In genomic region chr16:2036200-2036966, GRCh38 we compare ENCODE assay signal across 11 cellular contexts. TPM values are rescaled to one million over a fixed set of nuclear protein-coding genes. Genes with fewer than 3 reads are reported as not detected.
A peak's percentile ranks its signal among the peaks of the same experiment; 100 is the strongest.
DNase-seq lines count a peak whose midpoint lies in the region; ATAC-seq, FAIRE-seq and TF ChIP-seq lines count a peak whose summit lies in the region.
"Had no signal": no experiment of that assay in that cellular context is flagged by ENCODE, and none has a peak within 500 bp of the region (broad histone marks: within the 10 kb centered on the region; RNA-seq: fewer than 3 reads in every experiment).

No MANE protein-coding gene starts in this region.

- peaks cover 19 to 68% of the 10 kb centered on the region in 2 experiments; a peak in 3 of 4 replicates for H3K79me1 ChIP-seq in IMR-90 (ENCODE audit: low read depth in 1 of 2, low read length in 2 of 2)

- DNase-seq in IMR-90 (no peak), coronary artery (ENCODE audit: low spot score) (no peak), testis (no peak), superior temporal gyrus (ENCODE audit: extremely low spot score) (no peak), GM12892 (ENCODE audit: insufficient read length) (no peak), amniotic stem cell (lab: John Stamatoyannopoulos, UW) (no peak)
- DNase-seq: NK-92 treated with Interleukin-12 subunit alpha and Interleukin-12 subunit beta, amount 100 ng/mL, for 24 hours had no signal

- H3K9me1 ChIP-seq in IMR-90 (ENCODE audit: insufficient read depth, low read length), result peaks cover 19% of the 10 kb centered on the region

- H3K9ac ChIP-seq in IMR-90 (ENCODE audit: low read depth, low read length), result peak overlapping the region; percentile 75
- H3K9ac ChIP-seq in mucosa of rectum (ENCODE audit: low read depth in 1 of 2, low read length in 2 of 2), result peak overlapping the region in 1 of 2 donors; percentile 54

- peak overlapping the region; percentile 98 for H2AK9ac ChIP-seq in IMR-90 (replicated peaks; ENCODE audit: low read depth, low read length, poor library complexity)

- peak overlapping the region; percentile 93 for H3K18ac ChIP-seq in IMR-90 (ENCODE audit: low read depth, low read length)

- intact Hi-C loops in IMR-90 (cut with micrococcal nuclease) (no loop called here), testis (cut with DNase I; ENCODE audit: low total_unique reads) (no loop called here)

- BruUV-seq in IMR-90 (replicated peaks; lab: Mats Ljungman, UMichigan), result no TSS peak

- WGBS in IMR-90 (ENCODE audit: extremely low coverage in 2 of 2, insufficient read length in 1 of 2), 2 experiments, result 90% methylated on average over 35 of the region's 47 CpGs; no CpG with 5 or more reads in 1 of the 2 experiments
- whole genome bisulfite sequencing in testis, 2 donors, result 88 to 96% methylated on average over 23 to 47 of the region's 47 CpGs

- H3K23ac ChIP-seq in IMR-90 (ENCODE audit: low read depth, low read length), result peak overlapping the region; percentile 78

- H3K27me3 ChIP-seq in IMR-90 (ENCODE audit: control insufficient read depth, insufficient read depth, low read length) (no peaks in the 10 kb centered on the region), mucosa of rectum (ENCODE audit: control insufficient read depth in 2 of 2, insufficient read depth in 2 of 2, low read length in 2 of 2) (no peaks in the 10 kb centered on the region), testis (no peaks in the 10 kb centered on the region)

- H3K9me3 ChIP-seq in IMR-90 (ENCODE audit: control insufficient read depth, insufficient read depth, low read length) (no peaks in the 10 kb centered on the region), mucosa of rectum (ENCODE audit: control insufficient read depth in 2 of 2, low read length in 2 of 2) (no peaks in the 10 kb centered on the region), testis (no peaks in the 10 kb centered on the region)

- peak overlapping the region; percentile 90 to 92 for H4K8ac ChIP-seq in IMR-90 (ENCODE audit: low read depth in 2 of 2, low read length in 2 of 2)

- H4K20me1 ChIP-seq in IMR-90 (ENCODE audit: insufficient read depth, low read length), result no peaks in the 10 kb centered on the region

- peak overlapping the region; percentile 84; the same call in 2 of the 3 replicates for H2BK15ac ChIP-seq in IMR-90 (ENCODE audit: low read depth, low read length)

- POLR2A ChIA-PET in IMR-90 (lab: Charles Lee; ENCODE audit: unreplicated experiment), result no interaction called here

- H2AK5ac ChIP-seq in IMR-90 (ENCODE audit: low read depth, low read length), result peak overlapping the region; percentile 86

- H2BK5ac ChIP-seq in IMR-90 (ENCODE audit: low read depth, low read length, poor library complexity, severe bottlenecking), result peak overlapping the region; percentile 98

- H4K91ac ChIP-seq in IMR-90 (ENCODE audit: insufficient read depth, low read depth, low read length), result peak overlapping the region; percentile 97

- TF ChIP-seq POLR2A in IMR-90 (IDR thresholded peaks at IDR 0.05; ENCODE audit: low read depth, low read length) (peak; percentile 36; the same call in 1 of the 2 replicates), testis (IDR thresholded peaks at IDR 0.05) (no peak), GM12892 (IDR thresholded peaks at IDR 0.05; ENCODE audit: low read depth, low read length) (no peak)

- dilution Hi-C loops in IMR-90 (cut with HindIII; ENCODE audit: low sequenced_read_pairs, unreplicated experiment), result no loop called here

- H3K4me3 ChIP-seq in IMR-90 (ENCODE audit: insufficient read depth, low read depth, low read length) (no peak overlapping the region), coronary artery (peak overlapping the region; percentile 62), mucosa of rectum (ENCODE audit: low read length in 2 of 2) (no peak overlapping the region), testis (no peak overlapping the region)

- 0 out of 2 replicates have a peak overlapping the region, but pooled peaks have one; percentile 47 for H3K56ac ChIP-seq in IMR-90 (ENCODE audit: extremely low read depth, insufficient read depth, low read length)

- ATAC-seq in IMR-90 (ENCODE audit: low read depth), result no peak
- ATAC-seq in HG03196 (IDR thresholded peaks at IDR 0.05; ENCODE audit: unreplicated experiment), result no peak

- H3K4me1 ChIP-seq in IMR-90 (ENCODE audit: control insufficient read depth, insufficient read depth, low read length), result peaks cover 74% of the 10 kb centered on the region
- peaks cover 52 to 55% of the 10 kb centered on the region in 2 donors for H3K4me1 ChIP-seq in mucosa of rectum (ENCODE audit: control insufficient read depth in 2 of 2, insufficient read depth in 2 of 2, low read length in 2 of 2)
- H3K4me1 ChIP-seq in testis, result peaks cover 80% of the 10 kb centered on the region

- H2AFZ ChIP-seq in IMR-90 (replicated peaks; ENCODE audit: low read length, poor library complexity), result peak overlapping the region; percentile 59

- H3K36me3 ChIP-seq in IMR-90 (ENCODE audit: control insufficient read depth, insufficient read depth, low read length) (peaks cover 32% of the 10 kb centered on the region), mucosa of rectum (ENCODE audit: control insufficient read depth in 2 of 2, insufficient read depth in 2 of 2, low read length in 2 of 2) (peaks cover 3 to 6% of the 10 kb centered on the region in 2 donors), testis (ENCODE audit: low read depth, missing control alignments) (no peaks in the 10 kb centered on the region)

- peak overlapping the region; percentile 92 for H3K4ac ChIP-seq in IMR-90 (ENCODE audit: low read depth, low read length)

- peak overlapping the region; percentile 94 for H2BK120ac ChIP-seq in IMR-90 (ENCODE audit: low read depth, low read length)

- H3K14ac ChIP-seq in IMR-90 (replicated peaks; ENCODE audit: low read depth, low read length), result peak overlapping the region; percentile 56

- CTCF ChIA-PET in IMR-90 (lab: Yijun Ruan, JAX), result interaction anchor here (1.0 kb wide), 1 partner anchor 14 kb away, joined by 3 read pairs; no protein-coding TSS in a partner anchor

- peak overlapping the region; percentile 97 for H4K5ac ChIP-seq in IMR-90 (ENCODE audit: low read depth, low read length)

- H3K4me2 ChIP-seq in IMR-90 (ENCODE audit: low read depth, low read length), result peak overlapping the region; percentile 70

- H3K27ac ChIP-seq in IMR-90 (ENCODE audit: insufficient read depth, low read length) (peak overlapping the region; percentile 100), coronary artery (peak overlapping the region; percentile 81 to 97), mucosa of rectum (ENCODE audit: low read depth in 2 of 2, low read length in 2 of 2) (peak overlapping the region; percentile 79 to 81), testis (peak overlapping the region; percentile 41 to 89)
- H3K27ac ChIP-seq: epithelial cell of prostate had no signal

- TF ChIP-seq CTCF in IMR-90 (conservative IDR thresholded peaks at IDR 0.05; ENCODE audit: low read depth, low read length) (no peak), coronary artery (IDR thresholded peaks at IDR 0.05) (no peak), testis (IDR thresholded peaks at IDR 0.05) (no peak)

- no peak for FAIRE-seq in GM12892 (lab: Jason Lieb, UNC)
- FAIRE-seq: GM12891 had no signal

- in situ Hi-C loops in IMR-90 (cut with MboI; ENCODE audit: low sequenced_read_pairs), result no loop called here

- H2BK20ac ChIP-seq in IMR-90 (ENCODE audit: low read depth, low read length), result peak overlapping the region; percentile 71

- no peak for TF ChIP-seq RAD21 in IMR-90 (IDR thresholded peaks at IDR 0.05; ENCODE audit: low read length)

TF ChIP-seq in IMR-90, 13 proteins besides CTCF, POLR2A, EP300 and RAD21 (continues in another document):
- TF ChIP-seq MAZ (IDR thresholded peaks at IDR 0.05; ENCODE audit: borderline replicate concordance, low read depth, low read length), result no peak
- no peak for TF ChIP-seq FOS (IDR thresholded peaks at IDR 0.05; ENCODE audit: low read depth, low read length)
- no peak for TF ChIP-seq RCOR1 (IDR thresholded peaks at IDR 0.05; ENCODE audit: insufficient replicate concordance, low read length)

RNA-seq across cellular contexts. Expression of gene NHERF2, which starts 9.7 kb away (rescaled TPM):
- 18.6 and 20.8 TPM in 2 replicates for total RNA-seq in IMR-90 (2012; rRNA removed)
- 77.8 and 96.6 TPM in 2 replicates for polyA plus RNA-seq in IMR-90 (2012; rRNA removed)
- 98.1 and 126 TPM in 2 replicates for polyA plus RNA-seq in IMR-90 (2012; cell fraction: cytosol; rRNA removed)
- polyA plus RNA-seq in IMR-90 (2012; cell fraction: nucleus; rRNA removed; ENCODE audit: low replicate concordance), result 54.5 and 134 TPM in 2 replicates
- total RNA-seq in testis, result 10 to 100 TPM; 54.1 to 59.9 TPM
- 50.6 TPM for polyA plus RNA-seq in testis (ENCODE audit: insufficient read depth, low read depth, low replicate concordance)
- polyA plus RNA-seq in GM12892 (2012; ENCODE audit: missing spikeins), result not detected

RNA-seq across cellular contexts. Expression of gene NTHL1, which starts 11.3 kb away (rescaled TPM):
- 22.8 and 28.1 TPM in 2 replicates for total RNA-seq in IMR-90 (2012; rRNA removed)
- polyA plus RNA-seq in IMR-90 (2012; rRNA removed), result 28.0 and 33.3 TPM in 2 replicates
- 46.3 and 54.8 TPM in 2 replicates for polyA plus RNA-seq in IMR-90 (2012; cell fraction: cytosol; rRNA removed)
- 20.6 and 53.2 TPM in 2 replicates for polyA plus RNA-seq in IMR-90 (2012; cell fraction: nucleus; rRNA removed; ENCODE audit: low replicate concordance)
- total RNA-seq in testis, result 10 to 100 TPM; 24.6 to 35.6 TPM
- 18.0 TPM for polyA plus RNA-seq in testis (ENCODE audit: insufficient read depth, low read depth, low replicate concordance)
- 8.4 TPM for polyA plus RNA-seq in GM12892 (2012; ENCODE audit: missing spikeins)

RNA-seq across cellular contexts. Expression of gene TSC2, which starts 11.4 kb away (rescaled TPM):
- 22.8 and 31.4 TPM in 2 replicates for total RNA-seq in IMR-90 (2012; rRNA removed)
- 88.6 and 95.9 TPM in 2 replicates for polyA plus RNA-seq in IMR-90 (2012; rRNA removed)
- polyA plus RNA-seq in IMR-90 (2012; cell fraction: cytosol; rRNA removed), result 51.7 and 66.3 TPM in 2 replicates
- polyA plus RNA-seq in IMR-90 (2012; cell fraction: nucleus; rRNA removed; ENCODE audit: low replicate concordance), result 202 and 503 TPM in 2 replicates
- 100 to 1,000 TPM; 222 to 271 TPM for total RNA-seq in testis
- polyA plus RNA-seq in testis (ENCODE audit: insufficient read depth, low read depth, low replicate concordance), result 136 TPM
- polyA plus RNA-seq in GM12892 (2012; ENCODE audit: missing spikeins), result 23.7 TPM

RNA-seq across cellular contexts. Expression of gene NPW, which starts 16.8 kb away (rescaled TPM):
- 0.18 TPM in 1 of 2 replicates, not detected in the other for total RNA-seq in IMR-90 (2012; rRNA removed)
- 2.0 and 3.7 TPM in 2 replicates for polyA plus RNA-seq in IMR-90 (2012; rRNA removed)
- polyA plus RNA-seq in IMR-90 (2012; cell fraction: cytosol; rRNA removed), result 6.1 and 9.0 TPM in 2 replicates
- polyA plus RNA-seq in IMR-90 (2012; cell fraction: nucleus; rRNA removed; ENCODE audit: low replicate concordance), result 2.5 and 7.1 TPM in 2 replicates
- 1 to 10 TPM; 7.3 to 8.2 TPM for total RNA-seq in testis
- polyA plus RNA-seq in testis (ENCODE audit: insufficient read depth, low read depth, low replicate concordance), result 3.9 TPM
- polyA plus RNA-seq in GM12892 (2012; ENCODE audit: missing spikeins), result not detected

RNA-seq across cellular contexts. Expression of gene ZNF598, which starts 26.8 kb away (rescaled TPM):
- total RNA-seq in IMR-90 (2012; rRNA removed) (3.4 and 4.4 TPM in 2 replicates), testis (10 to 100 TPM; 80.4 to 94.6 TPM)
- polyA plus RNA-seq in IMR-90 (2012; rRNA removed) (36.4 and 40.6 TPM in 2 replicates), testis (ENCODE audit: insufficient read depth, low read depth, low replicate concordance) (46.3 TPM)
- polyA plus RNA-seq in IMR-90 (2012; cell fraction: cytosol; rRNA removed), result 23.6 and 37.3 TPM in 2 replicates
- 98.8 and 225 TPM in 2 replicates for polyA plus RNA-seq in IMR-90 (2012; cell fraction: nucleus; rRNA removed; ENCODE audit: low replicate concordance)
- 9.7 TPM for polyA plus RNA-seq in GM12892 (2012; ENCODE audit: missing spikeins)
